ENCODE assay signal across 35 cellular contexts in the genomic region with DNA sequence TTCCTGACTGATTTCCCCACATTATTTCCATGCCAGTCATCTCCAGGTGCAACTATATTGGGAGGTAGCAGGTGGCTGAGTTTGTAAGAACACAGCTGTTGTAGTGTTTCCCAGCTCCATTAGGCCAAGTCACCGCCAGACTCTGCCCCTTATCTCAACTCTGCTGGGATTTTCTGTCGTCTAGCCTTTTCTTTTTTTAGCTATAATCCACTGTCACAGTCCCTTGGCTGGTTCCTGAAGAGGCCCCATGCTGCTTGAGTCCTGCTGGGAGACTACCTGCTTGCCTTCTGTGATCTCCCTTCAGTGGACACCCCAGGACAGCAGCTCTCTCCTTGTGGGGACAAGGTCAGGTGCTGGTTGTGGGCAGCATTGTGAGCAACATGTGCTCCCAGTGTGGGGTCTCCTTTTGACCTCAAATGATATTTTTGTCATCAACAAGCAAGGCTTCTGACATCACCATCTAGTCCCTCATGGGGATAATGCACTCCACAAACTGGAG.
DNase-seq lines count a peak whose midpoint lies in the region; ATAC-seq and TF ChIP-seq lines count a peak whose summit lies in the region.
"Had no signal": no experiment of that assay in that cellular context is flagged by ENCODE, and none has a peak within 500 bp of the region (broad histone marks: within the 10 kb centered on the region; RNA-seq: fewer than 3 reads in every experiment).

No MANE protein-coding gene starts in this region.

- H3K4me1 Mint-ChIP-seq in glutamatergic neuron (ENCODE audit: low read depth, unreplicated experiment) = peaks cover 31% of the 10 kb centered on the region
- H3K4me1 Mint-ChIP-seq: activated CD4-positive, alpha-beta T cell treated with anti-CD3 and anti-CD28 coated beads, Interleukin-2, amount 10 ng/mL, durations not matched to agents 24 days and 14 days; activated naive CD8-positive, alpha-beta T cell treated with anti-CD3 and anti-CD28 coated beads, Interleukin-2, amount 50 U/mL, for 24 hours; IgD-negative memory B cell; neural crest cell had no signal

- no peak overlapping the region for H3K27ac ChIP-seq in dorsolateral prefrontal cortex
- no peak overlapping the region for H3K27ac ChIP-seq in psoas muscle
- H3K27ac ChIP-seq: coronary artery, left ventricle myocardium inferior, Peyer's patch, VCaP had no signal

- ATAC-seq in GM21576 (IDR thresholded peaks at IDR 0.05; ENCODE audit: unreplicated experiment) (no peak), psoas muscle (no peak)
- ATAC-seq: activated naive CD8-positive, alpha-beta T cell treated with anti-CD3 and anti-CD28 coated beads, Interleukin-2, amount 50 U/mL, for 24 hours; activated T-cell treated with anti-CD3 and anti-CD28 coated beads, Interleukin-2, amount 50 U/mL, for 4 hours; esophagus mucosa; right cardiac atrium had no signal

- H3K27ac Mint-ChIP-seq in glutamatergic neuron (ENCODE audit: unreplicated experiment) = peak overlapping the region; percentile 85
- H3K27ac Mint-ChIP-seq: activated CD4-positive, alpha-beta T cell treated with anti-CD3 and anti-CD28 coated beads, Interleukin-2, amount 10 ng/mL, durations not matched to agents 24 days and 14 days; activated naive CD8-positive, alpha-beta T cell treated with anti-CD3 and anti-CD28 coated beads, Interleukin-2, amount 50 U/mL, for 24 hours had no signal

- no peaks in the 10 kb centered on the region for H3K9me3 ChIP-seq in psoas muscle
- H3K9me3 ChIP-seq: Caco-2, Peyer's patch had no signal

- H3K27me3 ChIP-seq in dorsolateral prefrontal cortex (no peaks in the 10 kb centered on the region), psoas muscle (ENCODE audit: insufficient read depth in 3 of 3, low read length in 2 of 3) (no peaks in the 10 kb centered on the region)
- H3K27me3 ChIP-seq: Peyer's patch had no signal

- WGBS in psoas muscle, 3 donors = 18 to 31% (median 27%) methylated on average over 2 of the region's 2 CpGs

- peak overlapping the region; percentile 69 for H3K4me3 Mint-ChIP-seq in glutamatergic neuron (ENCODE audit: unreplicated experiment)
- H3K4me3 Mint-ChIP-seq: activated CD4-positive, alpha-beta T cell treated with anti-CD3 and anti-CD28 coated beads, Interleukin-2, amount 10 ng/mL, durations not matched to agents 24 days and 14 days; activated naive CD8-positive, alpha-beta T cell treated with anti-CD3 and anti-CD28 coated beads, Interleukin-2, amount 50 U/mL, for 24 hours; activated T-cell treated with anti-CD3 and anti-CD28 coated beads, Interleukin-2, amount 50 U/mL, for 4 hours; IgD-negative memory B cell; neural crest cell had no signal

- H3K4me3 ChIP-seq in dorsolateral prefrontal cortex (no peak overlapping the region), psoas muscle (no peak overlapping the region)
- H3K4me3 ChIP-seq: coronary artery, left ventricle myocardium inferior, Peyer's patch, smooth muscle cell had no signal

- H3K36me3 ChIP-seq in psoas muscle (ENCODE audit: insufficient read depth in 1 of 2, low read depth in 1 of 2) = no peaks in the 10 kb centered on the region
- H3K36me3 ChIP-seq: left ventricle myocardium inferior, Peyer's patch had no signal

- no peak for TF ChIP-seq CTCF in glutamatergic neuron (IDR thresholded peaks at IDR 0.05; ENCODE audit: partially characterized antibody, unreplicated experiment)
- no peak for TF ChIP-seq CTCF in dorsolateral prefrontal cortex (IDR thresholded peaks at IDR 0.05 in 54 of 56, conservative IDR thresholded peaks at IDR 0.05 in 2 of 56; ENCODE audit: low read depth in 1 of 56, partially characterized antibody in 56 of 56)
- TF ChIP-seq CTCF in psoas muscle (IDR thresholded peaks at IDR 0.05) = no peak

- no peaks in the 10 kb centered on the region for H3K4me1 ChIP-seq in psoas muscle
- H3K4me1 ChIP-seq: Caco-2, left ventricle myocardium inferior, Peyer's patch had no signal

- no peaks in the 10 kb centered on the region for H3K36me3 Mint-ChIP-seq in glutamatergic neuron (ENCODE audit: unreplicated experiment)

- intact Hi-C loops in dorsolateral prefrontal cortex (cut with DNase I) = no loop called here
- intact Hi-C loops in psoas muscle (cut with DNase I) = no loop called here

- H3K9me3 Mint-ChIP-seq in glutamatergic neuron (ENCODE audit: unreplicated experiment) = peaks cover 9% of the 10 kb centered on the region

- DNase-seq in GM03348 (ENCODE audit: low spot score) (peak; percentile 1), NCI-H146 treated with DMSO at 0.1 percent for 48 hours (lab: John Stamatoyannopoulos, UW; ENCODE audit: unreplicated experiment) (peak; percentile 93), NCI-H524 treated with DMSO at 0.1 percent for 48 hours (lab: John Stamatoyannopoulos, UW) (peak; percentile 85), glutamatergic neuron (peak; percentile 16), dorsolateral prefrontal cortex (no peak), psoas muscle (no peak)
- DNase-seq in activated CD8-positive, alpha-beta memory T cell treated with anti-CD3 and anti-CD28 coated beads, Interleukin-2, amount 50 U/mL, for 48 hours = no peak
- DNase-seq: activated CD4-positive, alpha-beta T cell treated with anti-CD3 and anti-CD28 coated beads, Interleukin-2, amount 10 ng/mL, durations not matched to agents 24 days and 14 days; activated gamma-delta T cell treated with Interleukin-2 at 50 U/mL for 16 hours; activated naive CD8-positive, alpha-beta T cell treated with anti-CD3 and anti-CD28 coated beads, Interleukin-2, amount 50 U/mL, for 24 hours; activated T-cell treated with anti-CD3 and anti-CD28 coated beads, Interleukin-2, amount 50 U/mL, for 4 hours; C1 segment of cervical spinal cord; Caco-2; DMS79 treated with DMSO at 0.1 percent for 48 hours; effector memory CD4-positive, alpha-beta T cell; GDM1; head of caudate nucleus; islet precursor cell; left ventricle myocardium inferior; mesenchymal stem cell; NCI-H1048; NCI-H2029 treated with DMSO at 0.1 percent for 48 hours; NCI-H510A treated with DMSO at 0.1 percent for 48 hours; Peyer's patch; SIG-M5; stimulated activated naive CD4-positive, alpha-beta T cell treated with Interleukin-2 at 50 U/mL for 16 hours; SW 1271 had no signal

- peaks cover 4% of the 10 kb centered on the region for H3K27me3 Mint-ChIP-seq in glutamatergic neuron (ENCODE audit: unreplicated experiment)
- H3K27me3 Mint-ChIP-seq: activated CD4-positive, alpha-beta T cell treated with anti-CD3 and anti-CD28 coated beads, Interleukin-2, amount 10 ng/mL, durations not matched to agents 24 days and 14 days; activated naive CD8-positive, alpha-beta T cell treated with anti-CD3 and anti-CD28 coated beads, Interleukin-2, amount 50 U/mL, for 24 hours; IgD-negative memory B cell had no signal

Comparison
In these comparisons a context has a peak if more than half of its experiments do, and no peak if none do; other contexts are left out.
1. DNase-seq: peak in GM03348 (single experiment), NCI-H146 treated with DMSO at 0.1 percent for 48 hours (single experiment), NCI-H524 treated with DMSO at 0.1 percent for 48 hours (single experiment) and glutamatergic neuron (single experiment); none in activated CD8-positive, alpha-beta memory T cell treated with anti-CD3 and anti-CD28 coated beads, Interleukin-2, amount 50 U/mL, for 48 hours (single experiment), dorsolateral prefrontal cortex (0 of 10) and psoas muscle (0 of 2).